ENCODE assay signal across 15 cellular contexts in genomic region chr2:127096280-127096679, GRCh38. TPM values are rescaled to one million over a fixed set of nuclear protein-coding genes. Genes with fewer than 3 reads are reported as not detected.
DNase-seq lines count a peak whose midpoint lies in the region; ATAC-seq, FAIRE-seq and TF ChIP-seq lines count a peak whose summit lies in the region.
"Had no signal": no experiment of that assay in that cellular context is flagged by ENCODE, and none has a peak within 500 bp of the region (broad histone marks: within the 10 kb centered on the region; RNA-seq: fewer than 3 reads in every experiment).

No MANE protein-coding gene starts in this region.

- peak in 1 of 7 donors; percentile 9 for DNase-seq in adrenal gland
- DNase-seq in lower lobe of right lung: peak; percentile 24
- DNase-seq in sigmoid colon: peak; percentile 58
- no peak for DNase-seq in BE2C
- no peak for DNase-seq in H54 (ENCODE audit: insufficient read length, low spot score)
- DNase-seq in C1 segment of cervical spinal cord (lab: John Stamatoyannopoulos, UW): no peak
- DNase-seq in NCI-H1930 (lab: John Stamatoyannopoulos, UW): no peak
- DNase-seq: ACHN, DND-41, SW 1271, transverse colon had no signal

- H3K4me1 ChIP-seq in BLaER1 treated with 17β-estradiol and CSF1 and Interleukin-3, amounts not matched to agents 10 nM and 100 nM: peaks cover 84 to 100% (median 100%) of the 10 kb centered on the region in 10 experiments
- peaks cover 69 to 70% of the 10 kb centered on the region in 2 donors for H3K4me1 ChIP-seq in adrenal gland (replicated peaks in 1 of 2)
- peaks cover 21% of the 10 kb centered on the region for H3K4me1 ChIP-seq in lower lobe of right lung
- peaks cover 0 to 45% (median 43%) of the 10 kb centered on the region in 4 donors for H3K4me1 ChIP-seq in sigmoid colon
- peaks cover 5% of the 10 kb centered on the region; the same call in 1 of the 2 replicates for H3K4me1 ChIP-seq in BE2C
- H3K4me1 ChIP-seq: breast epithelium had no signal

- TF ChIP-seq EP300 in sigmoid colon (IDR thresholded peaks at IDR 0.05): no peak

- TF ChIP-seq CTCF in adrenal gland (IDR thresholded peaks at IDR 0.05): no peak
- no peak for TF ChIP-seq CTCF in lower lobe of right lung (IDR thresholded peaks at IDR 0.05)
- TF ChIP-seq CTCF in sigmoid colon (IDR thresholded peaks at IDR 0.05): no peak
- no peak for TF ChIP-seq CTCF in BE2C (IDR thresholded peaks at IDR 0.05; ENCODE audit: low read depth, low read length)

- H3K27ac ChIP-seq in BLaER1 treated with 17β-estradiol and CSF1 and Interleukin-3, amounts not matched to agents 10 nM and 100 nM: peak overlapping the region in 8 of 11 experiments; percentile 5 to 98 (median 79); a peak in 14 of 22 replicates
- H3K27ac ChIP-seq in adrenal gland (peak overlapping the region in 3 of 5 donors; percentile 61 to 89 (median 69)), lower lobe of right lung (no peak overlapping the region), sigmoid colon (peak overlapping the region in 2 of 4 donors; percentile 40 to 47)

- peaks cover 10 to 99% (median 75%) of the 10 kb centered on the region in 11 experiments; a peak in 21 of 22 replicates for H4K20me1 ChIP-seq in BLaER1 treated with 17β-estradiol and CSF1 and Interleukin-3, amounts not matched to agents 10 nM and 100 nM

- TF ChIP-seq POLR2A in adrenal gland (IDR thresholded peaks at IDR 0.05) (no peak), sigmoid colon (IDR thresholded peaks at IDR 0.05) (no peak), H54 (IDR thresholded peaks at IDR 0.05; ENCODE audit: low read depth, low read length) (no peak)

- H3K4me2 ChIP-seq in BLaER1 treated with 17β-estradiol and CSF1 and Interleukin-3, amounts not matched to agents 10 nM and 100 nM: peak overlapping the region; percentile 86 to 99 (median 98)

- no peak for ATAC-seq in lower lobe of right lung
- ATAC-seq: esophagus mucosa had no signal

- peak overlapping the region in 7 of 11 experiments; percentile 20 to 91 (median 80); a peak in 11 of 22 replicates for H3K9ac ChIP-seq in BLaER1 treated with 17β-estradiol and CSF1 and Interleukin-3, amounts not matched to agents 10 nM and 100 nM

- no peaks in the 10 kb centered on the region for H3K27me3 ChIP-seq in BLaER1 treated with 17β-estradiol and CSF1 and Interleukin-3, amounts not matched to agents 10 nM and 100 nM
- H3K27me3 ChIP-seq in adrenal gland (no peaks in the 10 kb centered on the region), lower lobe of right lung (ENCODE audit: low read depth) (no peaks in the 10 kb centered on the region), sigmoid colon (no peaks in the 10 kb centered on the region), BE2C (no peaks in the 10 kb centered on the region)
- H3K27me3 ChIP-seq: breast epithelium, transverse colon had no signal

- WGBS in adrenal gland, 4 donors: 76 to 96% (median 79%) methylated on average over 9 of the region's 9 CpGs
- 75 to 77% methylated on average over 9 of the region's 9 CpGs for WGBS in sigmoid colon, 2 donors

- no peaks in the 10 kb centered on the region for H3K9me3 ChIP-seq in BLaER1 treated with 17β-estradiol and CSF1 and Interleukin-3, amounts not matched to agents 10 nM and 100 nM (replicated peaks in 1 of 11)
- H3K9me3 ChIP-seq in adrenal gland (replicated peaks in 1 of 3): no peaks in the 10 kb centered on the region
- H3K9me3 ChIP-seq in lower lobe of right lung: no peaks in the 10 kb centered on the region
- no peaks in the 10 kb centered on the region for H3K9me3 ChIP-seq in sigmoid colon
- H3K9me3 ChIP-seq in BE2C: no peaks in the 10 kb centered on the region
- H3K9me3 ChIP-seq: breast epithelium, prostate gland, transverse colon had no signal

- FAIRE-seq in H54 (lab: Jason Lieb, UNC): no peak

- intact Hi-C loops in adrenal gland (cut with DNase I): no loop called here
- intact Hi-C loops in lower lobe of right lung (cut with DNase I): no loop called here
- intact Hi-C loops in sigmoid colon (cut with DNase I): no loop called here

- peaks cover 0 to 13% (median 7%) of the 10 kb centered on the region in 11 experiments; a peak in 10 of 22 replicates for H3K36me3 ChIP-seq in BLaER1 treated with 17β-estradiol and CSF1 and Interleukin-3, amounts not matched to agents 10 nM and 100 nM
- H3K36me3 ChIP-seq in adrenal gland (replicated peaks in 1 of 2) (no peaks in the 10 kb centered on the region), lower lobe of right lung (no peaks in the 10 kb centered on the region), sigmoid colon (no peaks in the 10 kb centered on the region), BE2C (no peaks in the 10 kb centered on the region)
- H3K36me3 ChIP-seq: breast epithelium, prostate gland, transverse colon had no signal

- no peak overlapping the region for H3K4me3 ChIP-seq in BLaER1 treated with 17β-estradiol and CSF1 and Interleukin-3, amounts not matched to agents 10 nM and 100 nM
- H3K4me3 ChIP-seq in adrenal gland (no peak overlapping the region), lower lobe of right lung (no peak overlapping the region), sigmoid colon (no peak overlapping the region), BE2C (ENCODE audit: low read depth, low read length) (no peak overlapping the region)
- H3K4me3 ChIP-seq: breast epithelium, prostate gland, transverse colon had no signal

RNA-seq across cellular contexts. Expression of gene BIN1, which starts 10.7 kb away (rescaled TPM):
- total RNA-seq in adrenal gland: 100 to 1,000 TPM in 7 of 8 donors, 10 to 100 TPM in 1; 84.0 to 207 (median 134) TPM
- 100 to 1,000 TPM in 1 of 3 donors, 10 to 100 TPM in 2; 80.3 to 113 (median 97.5) TPM for polyA plus RNA-seq in adrenal gland
- total RNA-seq in lower lobe of right lung: 33.9 TPM
- total RNA-seq in sigmoid colon: 10 to 100 TPM; 36.1 to 57.9 (median 43.2) TPM
- 10 to 100 TPM; 20.3 to 52.9 (median 34.8) TPM for polyA plus RNA-seq in sigmoid colon
- 83.3 TPM for polyA plus RNA-seq in BE2C (2012; ENCODE audit: insufficient read depth, insufficient read length, low read depth)

Comparison
In these comparisons a context has a peak if more than half of its experiments do, and no peak if none do; other contexts are left out.
1. DNase-seq: peak in lower lobe of right lung (single experiment) and sigmoid colon (single experiment); none in BE2C (single experiment), H54 (single experiment), C1 segment of cervical spinal cord (0 of 14) and NCI-H1930 (0 of 2).